17 cellular contexts compared by ENCODE assay signal in the genomic region with DNA sequence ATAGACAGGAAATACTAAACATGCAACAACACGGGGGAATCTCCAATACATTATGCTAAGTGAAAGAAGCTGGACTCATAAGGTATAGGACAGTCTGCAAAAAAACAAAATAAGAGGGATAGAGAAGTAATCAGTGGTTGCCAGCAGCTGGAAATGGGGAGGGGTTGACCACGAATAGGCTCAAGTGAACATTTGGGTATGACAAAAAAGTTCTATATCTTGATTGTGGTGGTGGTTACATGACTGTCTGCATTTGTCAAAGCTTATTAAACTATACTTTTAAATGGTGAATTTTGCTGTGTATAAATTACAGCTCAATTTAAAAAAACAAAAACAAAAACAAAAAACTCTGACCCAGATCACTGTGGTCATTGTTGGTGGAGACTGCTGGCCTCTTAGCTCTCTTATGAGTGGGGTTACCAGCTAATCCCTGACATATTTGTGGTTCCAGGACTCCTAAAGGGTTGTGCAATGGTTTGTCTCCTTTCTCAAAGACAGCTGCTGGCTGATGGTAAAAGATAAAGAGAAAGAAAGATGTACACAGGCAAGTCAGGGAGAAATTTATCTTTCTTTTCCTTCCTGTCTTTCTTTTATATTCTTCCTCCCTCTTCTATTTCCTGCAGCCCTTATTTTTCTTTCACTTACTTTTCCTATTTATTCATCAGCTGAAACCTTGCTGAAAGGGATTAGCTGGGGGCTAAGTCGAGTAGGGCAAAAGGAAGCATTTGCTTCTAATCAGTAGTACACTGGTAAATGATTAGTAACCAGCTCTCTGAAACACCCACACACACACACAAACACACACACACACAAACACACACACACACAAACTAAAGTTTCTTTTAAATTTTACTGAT. TPM values are rescaled to one million over a fixed set of nuclear protein-coding genes. Genes with fewer than 3 reads are reported as not detected.
DNase-seq lines count a peak whose midpoint lies in the region; ATAC-seq and TF ChIP-seq lines count a peak whose summit lies in the region.
"Had no signal": no experiment of that assay in that cellular context is flagged by ENCODE, and none has a peak within 500 bp of the region (broad histone marks: within the 10 kb centered on the region; RNA-seq: fewer than 3 reads in every experiment).

No MANE protein-coding gene starts in this region.

- DNase-seq in SIG-M5 treated with dmso at 0.1 percent for 504 hours (lab: John Stamatoyannopoulos, UW; ENCODE audit: unreplicated experiment) (peak; percentile 9), SIG-M5 (lab: John Stamatoyannopoulos, UW) (no peak), SW480 (ENCODE audit: low spot score) (peak; percentile 62), fibroblast of peridontal ligament (ENCODE audit: extremely low read depth) (peak; percentile 67), smooth muscle cell (lab: John Stamatoyannopoulos, UW; ENCODE audit: unreplicated experiment) (no peak)
- no peak for DNase-seq in stimulated activated CD4-positive, alpha-beta T cell treated with anti-CD3 and anti-CD28 coated beads, Interleukin-4, amount 100 ng/mL, for 4 hours
- DNase-seq: activated CD8-positive, alpha-beta T cell treated with anti-CD3 and anti-CD28 coated beads for 36 hours; effector CD4-positive, alpha-beta T cell; NCI-H1092 treated with DMSO at 0.1 percent for 48 hours; NCI-H69; T-helper 1 cell had no signal

- H3K27me3 ChIP-seq in smooth muscle cell (ENCODE audit: low read depth), result no peaks in the 10 kb centered on the region

- no peaks in the 10 kb centered on the region for H3K36me3 ChIP-seq in smooth muscle cell (ENCODE audit: low read depth)

- no peaks in the 10 kb centered on the region for H3K79me2 ChIP-seq in smooth muscle cell (ENCODE audit: low read depth)

- peak overlapping the region; percentile 66 for H3K4me2 ChIP-seq in smooth muscle cell
- H3K4me2 ChIP-seq: A549 had no signal

- peaks cover 9% of the 10 kb centered on the region for H3K4me1 ChIP-seq in smooth muscle cell (ENCODE audit: low read depth)
- H3K4me1 ChIP-seq: A549 had no signal

- no peak overlapping the region for H2AFZ ChIP-seq in smooth muscle cell (ENCODE audit: low read depth)

- H3K9ac ChIP-seq in smooth muscle cell (ENCODE audit: low read depth), result no peak overlapping the region

- no peaks in the 10 kb centered on the region for H3K9me3 ChIP-seq in smooth muscle cell (replicated peaks; ENCODE audit: low read depth)
- H3K9me3 ChIP-seq: A549 had no signal

- peaks cover 9% of the 10 kb centered on the region for H3F3A ChIP-seq in smooth muscle cell (ENCODE audit: low read depth)

- ATAC-seq in HG02840 (IDR thresholded peaks at IDR 0.05; ENCODE audit: low FRiP score, unreplicated experiment) (no peak), GM18505 (IDR thresholded peaks at IDR 0.05; ENCODE audit: unreplicated experiment) (no peak)
- ATAC-seq: A549; activated CD8-positive, alpha-beta T cell treated with anti-CD3 and anti-CD28 coated beads for 36 hours; HCT116; natural killer cell treated with Interleukin-12 subunit alpha and Interleukin-12 subunit beta and Interleukin-15 and Interleukin-18, amount 100 ng/mL, for 72 hours; stimulated activated memory B cell treated with anti-CD40 and anti-IgM and Interleukin-4, amounts not matched to agents 10 μg/mL and 1 μg/mL and 100 μg/mL, for 72 hours had no signal

- peak overlapping the region; percentile 9 for H3K27ac ChIP-seq in smooth muscle cell (ENCODE audit: low read depth)
- H3K27ac ChIP-seq: A549 had no signal

- no peaks in the 10 kb centered on the region for H4K20me1 ChIP-seq in smooth muscle cell (ENCODE audit: low read depth)

- H3K4me3 ChIP-seq in smooth muscle cell, result no peak overlapping the region
- H3K4me3 ChIP-seq: A549 had no signal

- TF ChIP-seq CTCF in smooth muscle cell (IDR thresholded peaks at IDR 0.05; ENCODE audit: borderline replicate concordance, insufficient read depth, poor library complexity, severe bottlenecking), result no peak

- TF ChIP-seq POLR2A in GM18505 (IDR thresholded peaks at IDR 0.05; ENCODE audit: borderline replicate concordance, extremely low read depth, insufficient read depth, insufficient read length), result no peak

- 24% methylated on average over 3 of the region's 3 CpGs for WGBS in smooth muscle cell (ENCODE audit: low lambda C conversion rate)

RNA-seq across cellular contexts. Expression of a gene that starts 42.6 kb away (rescaled TPM):
- total RNA-seq in smooth muscle cell, result 36.7 and 51.1 TPM in 2 replicates
- polyA plus RNA-seq in smooth muscle cell, result 9.1 and 16.4 TPM in 2 replicates

Comparison
In these comparisons a context has a peak if more than half of its experiments do, and no peak if none do; other contexts are left out.
1. DNase-seq: peak in SIG-M5 treated with dmso at 0.1 percent for 504 hours (single experiment), SW480 (single experiment) and fibroblast of peridontal ligament (single experiment); none in SIG-M5 (single experiment), smooth muscle cell (single experiment) and stimulated activated CD4-positive, alpha-beta T cell treated with anti-CD3 and anti-CD28 coated beads, Interleukin-4, amount 100 ng/mL, for 4 hours (0 of 2).